Comparison of ENCODE assay signal across 9 cellular contexts in the genomic region with DNA sequence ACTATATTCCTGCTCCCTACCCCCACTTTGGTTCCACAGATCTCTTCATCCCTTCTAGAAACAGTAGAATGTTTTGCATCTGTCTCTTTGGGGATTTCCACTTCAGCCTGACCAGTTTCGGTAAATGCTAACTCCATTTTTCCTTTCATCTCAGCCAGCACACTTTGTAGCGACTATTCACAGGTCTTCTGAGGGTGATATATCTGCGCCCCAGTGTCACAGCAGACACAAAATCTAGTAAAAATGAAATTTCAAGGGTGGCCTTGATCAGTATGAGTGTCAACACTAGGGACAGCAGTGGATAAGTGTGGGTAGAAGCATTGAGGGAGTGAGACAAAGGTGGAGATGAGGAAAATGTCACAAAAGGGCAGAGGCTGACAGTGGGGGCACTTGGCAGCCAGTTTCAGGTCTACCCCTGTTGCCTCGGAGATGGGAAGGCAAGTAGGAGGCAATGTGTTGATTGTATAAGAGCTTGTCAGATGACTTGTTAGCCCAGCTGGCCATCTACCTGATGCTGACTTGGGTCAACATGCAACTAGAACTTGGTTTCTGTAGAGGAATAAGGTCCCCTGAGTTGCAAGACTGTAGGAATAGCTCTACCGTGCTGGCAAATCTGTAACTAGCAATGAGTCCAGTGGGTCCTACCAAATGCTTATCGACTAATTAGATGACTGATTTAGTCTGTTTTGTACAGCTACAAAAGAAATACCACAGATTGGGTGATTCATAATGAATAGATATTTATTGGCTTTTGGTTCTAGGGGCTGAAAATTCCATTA.
DNase-seq lines count a peak whose midpoint lies in the region; ATAC-seq and TF ChIP-seq lines count a peak whose summit lies in the region.
"Had no signal": no experiment of that assay in that cellular context is flagged by ENCODE, and none has a peak within 500 bp of the region (broad histone marks: within the 10 kb centered on the region; RNA-seq: fewer than 3 reads in every experiment).

No MANE protein-coding gene starts in this region.

- TF ChIP-seq CTCF in heart right ventricle (IDR thresholded peaks at IDR 0.05) (no peak), type B pancreatic cell (conservative IDR thresholded peaks at IDR 0.05) (no peak)

- WGBS in heart right ventricle, 2 donors, result 90 to 95% methylated on average over 6 of the region's 6 CpGs

- DNase-seq in activated naive CD4-positive, alpha-beta T cell treated with Interleukin-2 at 50 U/mL for 16 hours, result peak; percentile 44
- no peak for DNase-seq in activated naive CD4-positive, alpha-beta T cell (lab: John Stamatoyannopoulos, UW)
- peak; percentile 24 for DNase-seq in activated T-helper 2 cell treated with anti-CD3 and anti-CD28 coated beads, Interferon-gamma antibody, Interleukin-2, Interleukin-4, amounts not matched to agents 10 μg/mL and 5 μg/mL and 100 μg/mL, durations not matched to agents 14 hours and 24 hours and 36 hours (ENCODE audit: low spot score)
- DNase-seq in heart right ventricle (no peak), midbrain (lab: John Stamatoyannopoulos, UW) (no peak), CD1c-positive myeloid dendritic cell (ENCODE audit: extremely low spot score) (no peak), type B pancreatic cell (ENCODE audit: extremely low spot score, unreplicated experiment) (no peak)

- peak overlapping the region; percentile 53 for H3K4me3 Mint-ChIP-seq in activated T-helper 2 cell treated with anti-CD3 and anti-CD28 coated beads, Interferon-gamma antibody, Interleukin-2, Interleukin-4, amounts not matched to agents 10 μg/mL and 5 μg/mL and 100 μg/mL, durations not matched to agents 14 hours and 24 hours and 36 hours (ENCODE audit: low read depth)
- H3K4me3 Mint-ChIP-seq in type B pancreatic cell, result no peak overlapping the region

- peak overlapping the region in 1 of 10 donors; percentile 49 for H3K27ac ChIP-seq in heart right ventricle

- no peaks in the 10 kb centered on the region for H3K36me3 ChIP-seq in heart right ventricle
- H3K36me3 ChIP-seq: HAP-1 had no signal

- intact Hi-C loops in activated T-helper 2 cell treated with anti-CD3 and anti-CD28 coated beads, Interferon-gamma antibody, Interleukin-2, Interleukin-4, amounts not matched to agents 10 μg/mL and 5 μg/mL and 100 μg/mL, durations not matched to agents 14 hours and 24 hours and 36 hours (cut with micrococcal nuclease), result loop anchor here (1.0 to 5.0 kb wide), 13 partner anchors 8 to 325 kb away; a partner anchor contains a TSS
- intact Hi-C loops in heart right ventricle (cut with DNase I), result no loop called here

- H3K4me3 ChIP-seq in heart right ventricle, result no peak overlapping the region
- H3K4me3 ChIP-seq: HAP-1 had no signal

- H3K9me3 Mint-ChIP-seq in activated T-helper 2 cell treated with anti-CD3 and anti-CD28 coated beads, Interferon-gamma antibody, Interleukin-2, Interleukin-4, amounts not matched to agents 10 μg/mL and 5 μg/mL and 100 μg/mL, durations not matched to agents 14 hours and 24 hours and 36 hours, result peaks cover 9% of the 10 kb centered on the region
- H3K9me3 Mint-ChIP-seq in type B pancreatic cell, result peaks cover 6% of the 10 kb centered on the region

- peaks cover 0 to 20% (median 0%) of the 10 kb centered on the region in 9 donors for H3K4me1 ChIP-seq in heart right ventricle

- no peaks in the 10 kb centered on the region for H3K27me3 ChIP-seq in heart right ventricle

- ATAC-seq in HG03108 (IDR thresholded peaks at IDR 0.05; ENCODE audit: unreplicated experiment), result peak; percentile 29
- no peak for ATAC-seq in heart right ventricle

- H3K27ac Mint-ChIP-seq in activated T-helper 2 cell treated with anti-CD3 and anti-CD28 coated beads, Interferon-gamma antibody, Interleukin-2, Interleukin-4, amounts not matched to agents 10 μg/mL and 5 μg/mL and 100 μg/mL, durations not matched to agents 14 hours and 24 hours and 36 hours, result peak overlapping the region; percentile 96
- no peak overlapping the region for H3K27ac Mint-ChIP-seq in type B pancreatic cell

- no peaks in the 10 kb centered on the region for H3K27me3 Mint-ChIP-seq in activated T-helper 2 cell treated with anti-CD3 and anti-CD28 coated beads, Interferon-gamma antibody, Interleukin-2, Interleukin-4, amounts not matched to agents 10 μg/mL and 5 μg/mL and 100 μg/mL, durations not matched to agents 14 hours and 24 hours and 36 hours (ENCODE audit: low read depth)
- no peaks in the 10 kb centered on the region for H3K27me3 Mint-ChIP-seq in type B pancreatic cell

- H3K36me3 Mint-ChIP-seq in activated T-helper 2 cell treated with anti-CD3 and anti-CD28 coated beads, Interferon-gamma antibody, Interleukin-2, Interleukin-4, amounts not matched to agents 10 μg/mL and 5 μg/mL and 100 μg/mL, durations not matched to agents 14 hours and 24 hours and 36 hours (ENCODE audit: low read depth), result peaks cover 4% of the 10 kb centered on the region
- no peaks in the 10 kb centered on the region for H3K36me3 Mint-ChIP-seq in type B pancreatic cell

- peaks cover 64% of the 10 kb centered on the region for H3K4me1 Mint-ChIP-seq in activated T-helper 2 cell treated with anti-CD3 and anti-CD28 coated beads, Interferon-gamma antibody, Interleukin-2, Interleukin-4, amounts not matched to agents 10 μg/mL and 5 μg/mL and 100 μg/mL, durations not matched to agents 14 hours and 24 hours and 36 hours (ENCODE audit: low read depth)
- H3K4me1 Mint-ChIP-seq in type B pancreatic cell (ENCODE audit: unreplicated experiment), result peaks cover 11% of the 10 kb centered on the region

- no peaks in the 10 kb centered on the region for H3K9me3 ChIP-seq in heart right ventricle
- H3K9me3 ChIP-seq: HAP-1 had no signal

Comparison
In these comparisons a context has a peak if more than half of its experiments do, and no peak if none do; other contexts are left out.
1. DNase-seq: peak in activated naive CD4-positive, alpha-beta T cell treated with Interleukin-2 at 50 U/mL for 16 hours (single experiment) and activated T-helper 2 cell treated with anti-CD3 and anti-CD28 coated beads, Interferon-gamma antibody, Interleukin-2, Interleukin-4, amounts not matched to agents 10 μg/mL and 5 μg/mL and 100 μg/mL, durations not matched to agents 14 hours and 24 hours and 36 hours (single experiment); none in activated naive CD4-positive, alpha-beta T cell (0 of 4), heart right ventricle (0 of 2), midbrain (single experiment), CD1c-positive myeloid dendritic cell (single experiment) and type B pancreatic cell (single experiment).